14 cellular contexts compared by ENCODE assay signal in the genomic region with DNA sequence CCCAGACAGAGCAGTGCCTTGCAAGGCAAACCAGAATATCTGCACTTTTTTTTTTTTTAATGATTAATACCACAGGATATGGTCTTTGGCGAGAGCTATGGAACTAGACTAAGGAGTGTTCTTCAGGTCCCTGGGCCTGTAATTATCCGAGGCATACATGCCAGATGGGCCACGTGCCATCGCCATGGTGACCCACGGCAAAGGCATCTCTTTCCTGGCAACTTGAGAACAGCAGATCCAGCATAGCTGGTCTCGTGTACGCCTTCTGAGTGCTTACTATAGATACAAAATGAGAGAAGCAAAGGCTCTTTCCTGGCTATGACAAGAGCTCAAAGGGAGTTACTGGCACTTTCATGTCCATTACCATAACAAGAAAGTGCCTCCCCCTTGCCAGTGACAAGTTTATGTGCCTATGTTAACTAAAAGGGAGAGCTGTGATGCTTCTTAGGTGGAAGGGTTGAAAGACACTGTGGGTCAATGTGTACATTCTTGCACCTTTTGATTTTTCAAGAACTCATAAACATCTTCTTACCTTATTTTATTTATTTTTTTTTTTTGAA. TPM values are rescaled to one million over a fixed set of nuclear protein-coding genes. Genes with fewer than 3 reads are reported as not detected.
DNase-seq lines count a peak whose midpoint lies in the region; ATAC-seq and TF ChIP-seq lines count a peak whose summit lies in the region.
"Had no signal": no experiment of that assay in that cellular context is flagged by ENCODE, and none has a peak within 500 bp of the region (broad histone marks: within the 10 kb centered on the region; RNA-seq: fewer than 3 reads in every experiment).

No MANE protein-coding gene starts in this region.

- no peaks in the 10 kb centered on the region for H3K36me3 Mint-ChIP-seq in nephron progenitor cell (ENCODE audit: low read depth)
- H3K36me3 Mint-ChIP-seq: CD14-positive monocyte; IgD-negative memory B cell; naive thymus-derived CD4-positive, alpha-beta T cell had no signal

- peaks cover 49% of the 10 kb centered on the region for H3K4me1 Mint-ChIP-seq in nephron progenitor cell
- H3K4me1 Mint-ChIP-seq: CD14-positive monocyte; IgD-negative memory B cell; naive thymus-derived CD4-positive, alpha-beta T cell had no signal

- POLR2A ChIA-PET in BJ (lab: Charles Lee) (interaction anchor here (0.6 kb wide), 1 partner anchor 60 kb away, joined by 7 read pairs; no protein-coding TSS in a partner anchor), PC-3 (lab: Charles Lee; ENCODE audit: unreplicated experiment) (interaction anchor here (0.6 kb wide), 2 partner anchors 20 to 129 kb away, joined by 3 to 5 read pairs; no protein-coding TSS in a partner anchor)

- H2AFZ ChIP-seq in PC-3 (ENCODE audit: low read length), result peak overlapping the region; percentile 19; the same call in 1 of the 2 replicates

- H4K20me1 ChIP-seq in PC-3 (ENCODE audit: low read length), result no peaks in the 10 kb centered on the region

- no peak overlapping the region for H3K4me3 Mint-ChIP-seq in nephron progenitor cell
- H3K4me3 Mint-ChIP-seq: CD14-positive monocyte; IgD-negative memory B cell; naive thymus-derived CD4-positive, alpha-beta T cell had no signal

- H3K27me3 Mint-ChIP-seq in nephron progenitor cell (ENCODE audit: low read depth, poor library complexity), result no peaks in the 10 kb centered on the region

- H3F3A ChIP-seq in PC-3 (ENCODE audit: low read length, unreplicated experiment), result no peaks in the 10 kb centered on the region

- peaks cover 3% of the 10 kb centered on the region for H3K9me3 Mint-ChIP-seq in nephron progenitor cell
- H3K9me3 Mint-ChIP-seq: activated naive CD4-positive, alpha-beta T cell treated with anti-CD3 and anti-CD28 coated beads, Interleukin-2, amount 50 U/mL, for 72 hours had no signal

- H3K9me3 ChIP-seq in PC-3 (ENCODE audit: low read length), result no peaks in the 10 kb centered on the region
- no peaks in the 10 kb centered on the region for H3K9me3 ChIP-seq in esophagus squamous epithelium

- peaks cover 6% of the 10 kb centered on the region for H3K4me1 ChIP-seq in PC-3 (ENCODE audit: insufficient read depth, low read length)
- peaks cover 0 to 10% (median 0%) of the 10 kb centered on the region in 3 donors for H3K4me1 ChIP-seq in esophagus squamous epithelium

- peak overlapping the region; percentile 16; the same call in 1 of the 2 replicates for H3K4me2 ChIP-seq in PC-3 (ENCODE audit: low read length)

- ATAC-seq in PC-3, result peak; percentile 46
- ATAC-seq in HG03280 (IDR thresholded peaks at IDR 0.05; ENCODE audit: unreplicated experiment), result no peak
- no peak for ATAC-seq in GM19351 (IDR thresholded peaks at IDR 0.05; ENCODE audit: unreplicated experiment)
- ATAC-seq: activated naive CD4-positive, alpha-beta T cell treated with anti-CD3 and anti-CD28 coated beads, Interleukin-2, amount 50 U/mL, for 72 hours; naive thymus-derived CD4-positive, alpha-beta T cell had no signal

- WGBS in esophagus squamous epithelium, 2 donors, result 29 to 35% methylated on average over 7 of the region's 7 CpGs

- no TSS peak for BruUV-seq in PC-3 (replicated peaks; lab: Mats Ljungman, UMichigan)

- 0 out of 2 replicates have a peak, but pooled peaks cover 1% of the 10 kb centered on the region for H3K27me3 ChIP-seq in BJ (ENCODE audit: control insufficient read depth, insufficient read depth, low read length)
- H3K27me3 ChIP-seq in PC-3 (ENCODE audit: low read length), result no peaks in the 10 kb centered on the region
- H3K27me3 ChIP-seq in esophagus squamous epithelium, result no peaks in the 10 kb centered on the region

- no peak for TF ChIP-seq POLR2A in esophagus squamous epithelium (IDR thresholded peaks at IDR 0.05)

- no peaks in the 10 kb centered on the region for H3K36me3 ChIP-seq in BJ (ENCODE audit: control insufficient read depth, insufficient read depth, low read length)
- no peaks in the 10 kb centered on the region for H3K36me3 ChIP-seq in PC-3 (ENCODE audit: low read depth, low read length)
- H3K36me3 ChIP-seq in esophagus squamous epithelium, result no peaks in the 10 kb centered on the region

- no peak overlapping the region for H3K4me3 ChIP-seq in BJ (ENCODE audit: low read depth, low read length)
- no peak overlapping the region for H3K4me3 ChIP-seq in PC-3 (ENCODE audit: low read length)
- H3K4me3 ChIP-seq in esophagus squamous epithelium, result no peak overlapping the region

- no peak for TF ChIP-seq CTCF in BJ (IDR thresholded peaks at IDR 0.05; ENCODE audit: insufficient read depth, low read depth, low read length)
- TF ChIP-seq CTCF in PC-3 (conservative IDR thresholded peaks at IDR 0.05; ENCODE audit: low read depth, low read length), result no peak
- no peak for TF ChIP-seq CTCF in nephron progenitor cell (IDR thresholded peaks at IDR 0.05)
- no peak for TF ChIP-seq CTCF in esophagus squamous epithelium (IDR thresholded peaks at IDR 0.05)

- CTCF ChIA-PET in BJ (lab: Yijun Ruan, JAX), result interaction anchor here (1.1 to 2.0 kb wide), 2 partner anchors 9 to 10 kb away, joined by 3 to 14 read pairs; no protein-coding TSS in a partner anchor
- CTCF ChIA-PET in PC-3 (lab: Charles Lee), result no interaction called here

- no peak overlapping the region for H3K27ac Mint-ChIP-seq in nephron progenitor cell
- H3K27ac Mint-ChIP-seq: activated naive CD4-positive, alpha-beta T cell treated with anti-CD3 and anti-CD28 coated beads, Interleukin-2, amount 50 U/mL, for 72 hours; CD14-positive monocyte; IgD-negative memory B cell; naive thymus-derived CD4-positive, alpha-beta T cell had no signal

- H3K79me2 ChIP-seq in PC-3 (ENCODE audit: low read length), result no peaks in the 10 kb centered on the region

- peak; percentile 71 for DNase-seq in BJ (ENCODE audit: low read depth)
- peak; percentile 58 for DNase-seq in PC-3
- peak; percentile 53 for DNase-seq in fibroblast of peridontal ligament (ENCODE audit: extremely low read depth)
- peak; percentile 46 for DNase-seq in nephron progenitor cell
- DNase-seq in NAMALWA (ENCODE audit: low spot score), result no peak
- no peak for DNase-seq in esophagus squamous epithelium (lab: John Stamatoyannopoulos, UW)
- DNase-seq: erythroblast; naive thymus-derived CD4-positive, alpha-beta T cell; NCI-H446 treated with DMSO at 0.1 percent for 48 hours had no signal

- H3K9me2 ChIP-seq in PC-3 (replicated peaks; ENCODE audit: low read length), result no peaks in the 10 kb centered on the region

- intact Hi-C loops in PC-3 (cut with micrococcal nuclease) (no loop called here), esophagus squamous epithelium (cut with DNase I) (no loop called here)

- H3K27ac ChIP-seq in PC-3 (ENCODE audit: low read length) (no peak overlapping the region), esophagus squamous epithelium (no peak overlapping the region)

- H3K9ac ChIP-seq in PC-3 (ENCODE audit: low read length), result no peak overlapping the region

RNA-seq across cellular contexts. Expression of gene GLI3, which starts 26.0 kb away (rescaled TPM):
- 4.4 and 5.1 TPM in 2 replicates for polyA plus RNA-seq in BJ (2011; rRNA removed)
- 9.5 and 12.8 TPM in 2 replicates for polyA minus RNA-seq in BJ (2011; rRNA and poly(A)+ RNA removed)
- total RNA-seq in PC-3 (2014; rRNA removed), result 3.5 and 9.6 TPM in 2 replicates
- total RNA-seq in esophagus squamous epithelium, result 1 to 10 TPM; 3.0 to 9.0 (median 4.2) TPM
- polyA plus RNA-seq: CD14-positive monocyte, IgD-negative memory B cell had no signal

Comparison
In these comparisons a context has a peak if more than half of its experiments do, and no peak if none do; other contexts are left out.
1. DNase-seq: peak in BJ (single experiment), PC-3 (single experiment), fibroblast of peridontal ligament (single experiment) and nephron progenitor cell (single experiment); none in NAMALWA (single experiment) and esophagus squamous epithelium (single experiment).